Comparison of ENCODE assay signal across 8 cellular contexts in genomic region chr12:84502907-84503787, GRCh38.
DNase-seq lines count a peak whose midpoint lies in the region; ATAC-seq and TF ChIP-seq lines count a peak whose summit lies in the region.

No MANE protein-coding gene starts in this region.

- TF ChIP-seq CTCF in brain microvascular endothelial cell (IDR thresholded peaks at IDR 0.05; ENCODE audit: low read depth, low read length, missing control alignments), result peak; percentile 87
- peak in 3 of 4 experiments; percentile 11 to 36 (median 31) for TF ChIP-seq CTCF in uterus (IDR thresholded peaks at IDR 0.05)
- no peak for TF ChIP-seq CTCF in lower leg skin (IDR thresholded peaks at IDR 0.05)

- H3K4me3 ChIP-seq in brain microvascular endothelial cell (ENCODE audit: low read depth, low read length) (no peak overlapping the region), uterus (no peak overlapping the region), lower leg skin (ENCODE audit: low read depth, poor library complexity, severe bottlenecking) (no peak overlapping the region)

- DNase-seq in Caki2 (ENCODE audit: low read depth) (peak; percentile 67), NCI-H226 (peak; percentile 42), brain microvascular endothelial cell (peak; percentile 66), left colon (peak in 1 of 2 donors; percentile 27), uterus (peak in 1 of 2 donors; percentile 23), lower leg skin (ENCODE audit: low spot score in 2 of 2) (no peak)

- H3K27me3 ChIP-seq in brain microvascular endothelial cell (replicated peaks), result no peaks in the 10 kb centered on the region
- no peaks in the 10 kb centered on the region for H3K27me3 ChIP-seq in uterus

- WGBS in lower leg skin, 2 donors, result 45 to 47% methylated on average over 4 of the region's 4 CpGs

- H3K9me3 ChIP-seq in uterus, result no peaks in the 10 kb centered on the region

- no peaks in the 10 kb centered on the region for H3K36me3 ChIP-seq in brain microvascular endothelial cell (replicated peaks)
- no peaks in the 10 kb centered on the region for H3K36me3 ChIP-seq in uterus

- TF ChIP-seq POLR2A in uterus (IDR thresholded peaks at IDR 0.05) (no peak), lower leg skin (IDR thresholded peaks at IDR 0.05) (no peak)

- in situ Hi-C loops in Caki2 (cut with HindIII; ENCODE audit: low pct_unique_long_range_greater_than_20kb, low sequenced_read_pairs) (no loop called here), brain microvascular endothelial cell (cut with HindIII; ENCODE audit: low pct_ligation_motif_present, low sequenced_read_pairs) (no loop called here)

- intact Hi-C loops in left colon (cut with DNase I, micrococcal nuclease) (loop anchor here in 1 of 2 donors (10.0 kb wide), 1 partner anchor 1978 kb away; no protein-coding TSS in a partner anchor), uterus (cut with DNase I; ENCODE audit: low total_unique reads) (no loop called here), lower leg skin (cut with DNase I; ENCODE audit: low total_unique reads) (no loop called here)

- ATAC-seq in GM18867 (IDR thresholded peaks at IDR 0.05; ENCODE audit: unreplicated experiment), result peak; percentile 90
- ATAC-seq in HG03045 (IDR thresholded peaks at IDR 0.05; ENCODE audit: unreplicated experiment), result peak; percentile 76
- peak; percentile 70 for ATAC-seq in left colon

- H3K27ac ChIP-seq in brain microvascular endothelial cell (no peak overlapping the region), uterus (no peak overlapping the region)

- H3K4me1 ChIP-seq in uterus, result no peaks in the 10 kb centered on the region

Comparison
In these comparisons a context has a peak if more than half of its experiments do, and no peak if none do; other contexts are left out.
1. DNase-seq: peak in Caki2 (single experiment), NCI-H226 (single experiment) and brain microvascular endothelial cell (single experiment); none in lower leg skin (0 of 2).
2. CTCF ChIP-seq: peak in brain microvascular endothelial cell (single experiment) and uterus (3 of 4); none in lower leg skin (0 of 3).
3. Peak in every context shown above with its lines, with median percentiles within 50 percentile points of each other: ATAC-seq.